In the genomic region with DNA sequence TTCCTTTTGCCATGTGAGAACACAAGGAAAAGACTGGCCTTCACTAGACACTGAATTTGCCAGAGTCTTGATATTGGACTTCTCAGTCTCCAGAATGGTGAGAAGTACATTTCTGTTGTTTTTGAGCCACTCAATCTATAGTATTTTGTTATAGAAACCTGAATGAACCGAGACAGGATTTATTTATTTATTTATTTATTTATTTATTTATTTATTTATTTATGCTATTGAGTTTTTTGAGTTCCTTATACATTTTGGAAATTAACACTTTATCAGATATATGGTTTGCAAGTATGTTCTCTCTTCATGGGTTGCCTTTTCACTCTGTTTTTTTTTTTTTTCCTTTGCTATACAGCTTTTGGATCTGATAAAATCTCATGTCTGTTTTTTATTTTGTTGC, we compare ENCODE assay signal across 7 cellular contexts.
"Had no signal": no experiment of that assay in that cellular context is flagged by ENCODE, and none has a peak within 500 bp of the region (broad histone marks: within the 10 kb centered on the region; RNA-seq: fewer than 3 reads in every experiment).

No MANE protein-coding gene starts in this region.

- ATAC-seq: HepG2, K562 had no signal

- H3K4me3 ChIP-seq: K562 had no signal

- DNase-seq: IMR-90, KBM-7, KG1 had no signal

- H3K27ac ChIP-seq: HL-60, KMS-11 had no signal
